In the genomic region with DNA sequence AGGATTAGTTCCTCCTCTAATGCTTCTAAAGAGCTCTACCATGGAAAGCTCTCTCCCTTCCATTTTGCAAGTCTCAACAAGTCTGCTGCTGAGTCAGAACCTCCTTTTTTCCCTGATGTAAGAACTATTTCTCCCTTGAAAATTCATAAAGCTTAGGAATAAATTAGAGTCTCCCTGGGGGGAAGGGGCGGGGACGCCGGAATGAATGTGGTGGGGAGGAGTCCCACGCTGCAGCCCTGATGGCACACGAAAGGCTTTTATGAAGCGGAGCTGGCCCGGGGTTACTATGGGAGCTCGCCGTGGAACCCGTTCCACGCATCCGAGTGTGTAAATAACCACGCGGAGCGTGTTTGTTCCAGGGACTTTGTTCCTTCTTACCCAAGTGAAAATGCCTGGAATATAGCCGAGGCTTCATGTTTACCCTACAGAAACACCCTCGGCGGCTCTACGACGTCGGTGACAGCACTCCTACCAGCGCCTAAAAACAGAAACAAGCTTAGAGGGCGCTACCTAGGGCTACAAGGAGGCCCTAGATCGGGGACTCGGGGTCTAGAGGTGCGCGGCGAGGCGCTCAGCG, we compare ENCODE assay signal across 8 cellular contexts. TPM values are rescaled to one million over a fixed set of nuclear protein-coding genes. Genes with fewer than 3 reads are reported as not detected.
DNase-seq lines count a peak whose midpoint lies in the region; ATAC-seq, FAIRE-seq and TF ChIP-seq lines count a peak whose summit lies in the region.

No MANE protein-coding gene starts in this region.

- no peaks in the 10 kb centered on the region for H3K9me3 ChIP-seq in SK-N-SH

- peaks cover 26% of the 10 kb centered on the region for H3K79me2 ChIP-seq in SK-N-SH (ENCODE audit: insufficient read depth)

- H4K20me1 ChIP-seq in SK-N-SH (ENCODE audit: insufficient read depth): peaks cover 17% of the 10 kb centered on the region

- peaks cover 15% of the 10 kb centered on the region for H3F3A ChIP-seq in SK-N-SH (replicated peaks; ENCODE audit: insufficient read depth)

- H3K4me1 ChIP-seq in SK-N-SH (ENCODE audit: control insufficient read depth in 1 of 2, insufficient read depth in 2 of 2, low read depth in 1 of 2, low read length in 1 of 2): peaks cover 0 to 12% of the 10 kb centered on the region in 2 experiments; a peak in 2 of 4 replicates
- no peaks in the 10 kb centered on the region for H3K4me1 ChIP-seq in urinary bladder (ENCODE audit: insufficient read depth)

- no peak for TF ChIP-seq EP300 in SK-N-SH (IDR thresholded peaks at IDR 0.05; ENCODE audit: borderline replicate concordance in 1 of 2, low read depth in 1 of 2, low read length in 1 of 2)

- peak overlapping the region; percentile 96 for H3K9ac ChIP-seq in SK-N-SH

- peak overlapping the region; percentile 89 for H2AFZ ChIP-seq in SK-N-SH (ENCODE audit: low read depth)

- CTCF ChIA-PET in SK-N-SH (lab: Yijun Ruan, JAX): interaction anchor here (0.9 to 1.4 kb wide), 2 partner anchors 14 to 1344 kb away, joined by 3 to 4 read pairs; no protein-coding TSS in a partner anchor

- no peaks in the 10 kb centered on the region for H3K36me3 ChIP-seq in SK-N-SH (replicated peaks in 1 of 2; ENCODE audit: control insufficient read depth in 1 of 2, insufficient read depth in 2 of 2, low read length in 1 of 2)
- H3K36me3 ChIP-seq in urinary bladder (ENCODE audit: insufficient read depth): no peaks in the 10 kb centered on the region

- peak; percentile 22 for TF ChIP-seq CTCF in SK-N-SH (IDR thresholded peaks at IDR 0.05)

- H3K27ac ChIP-seq in SK-N-SH (ENCODE audit: low read depth in 2 of 2, low read length in 1 of 2): peak overlapping the region; percentile 89 to 98
- H3K27ac ChIP-seq in urinary bladder (ENCODE audit: low read depth): peak overlapping the region; percentile 99

- peak; percentile 65 for DNase-seq in DMS53 treated with DMSO at 0.1 percent for 48 hours (lab: John Stamatoyannopoulos, UW; ENCODE audit: unreplicated experiment)
- peak; percentile 42 for DNase-seq in HTR-8/SVneo (ENCODE audit: insufficient read length, low spot score)
- peak; percentile 44 for DNase-seq in SK-N-SH
- DNase-seq in amygdala (lab: John Stamatoyannopoulos, UW): peak in 55 of 56 donors; percentile 30 to 84 (median 71)
- peak; percentile 83 for DNase-seq in left ventricle myocardium superior
- DNase-seq in posterior cingulate gyrus: peak; percentile 59 to 96 (median 74)

- no peaks in the 10 kb centered on the region for H3K9me2 ChIP-seq in SK-N-SH

- intact Hi-C loops in left ventricle myocardium superior (cut with micrococcal nuclease): no loop called here
- intact Hi-C loops in posterior cingulate gyrus (cut with DNase I): loop anchor here (5.0 to 10.0 kb wide), 3 partner anchors 151 to 653 kb away; a partner anchor contains a TSS

- POLR2A ChIA-PET in SK-N-SH (lab: Yijun Ruan, JAX): no interaction called here

- 0% methylated on average over 16 of the region's 30 CpGs for WGBS in SK-N-SH (ENCODE audit: low lambda C conversion rate)
- under 1% methylated on average over 30 of the region's 30 CpGs for WGBS in urinary bladder

- no peak for TF ChIP-seq RAD21 in SK-N-SH (IDR thresholded peaks at IDR 0.05; ENCODE audit: low read length)

- ATAC-seq in GM21447 (IDR thresholded peaks at IDR 0.05; ENCODE audit: unreplicated experiment): peak; percentile 14
- peak; percentile 30 for ATAC-seq in left ventricle myocardium superior

- H3K27me3 ChIP-seq in SK-N-SH (ENCODE audit: insufficient read depth): no peaks in the 10 kb centered on the region

- FAIRE-seq in HTR-8/SVneo (lab: Jason Lieb, UNC): no peak

- H3K4me3 ChIP-seq in SK-N-SH (ENCODE audit: low read depth in 2 of 2, low read length in 1 of 2) (peak overlapping the region; percentile 94 to 96), urinary bladder (ENCODE audit: low read depth, low read length) (peak overlapping the region; percentile 99)

- H3K4me2 ChIP-seq in SK-N-SH: peak overlapping the region; percentile 99

TF ChIP-seq in SK-N-SH, 30 proteins besides CTCF, POLR2A, EP300 and RAD21:
- TF ChIP-seq, protein P1, sequence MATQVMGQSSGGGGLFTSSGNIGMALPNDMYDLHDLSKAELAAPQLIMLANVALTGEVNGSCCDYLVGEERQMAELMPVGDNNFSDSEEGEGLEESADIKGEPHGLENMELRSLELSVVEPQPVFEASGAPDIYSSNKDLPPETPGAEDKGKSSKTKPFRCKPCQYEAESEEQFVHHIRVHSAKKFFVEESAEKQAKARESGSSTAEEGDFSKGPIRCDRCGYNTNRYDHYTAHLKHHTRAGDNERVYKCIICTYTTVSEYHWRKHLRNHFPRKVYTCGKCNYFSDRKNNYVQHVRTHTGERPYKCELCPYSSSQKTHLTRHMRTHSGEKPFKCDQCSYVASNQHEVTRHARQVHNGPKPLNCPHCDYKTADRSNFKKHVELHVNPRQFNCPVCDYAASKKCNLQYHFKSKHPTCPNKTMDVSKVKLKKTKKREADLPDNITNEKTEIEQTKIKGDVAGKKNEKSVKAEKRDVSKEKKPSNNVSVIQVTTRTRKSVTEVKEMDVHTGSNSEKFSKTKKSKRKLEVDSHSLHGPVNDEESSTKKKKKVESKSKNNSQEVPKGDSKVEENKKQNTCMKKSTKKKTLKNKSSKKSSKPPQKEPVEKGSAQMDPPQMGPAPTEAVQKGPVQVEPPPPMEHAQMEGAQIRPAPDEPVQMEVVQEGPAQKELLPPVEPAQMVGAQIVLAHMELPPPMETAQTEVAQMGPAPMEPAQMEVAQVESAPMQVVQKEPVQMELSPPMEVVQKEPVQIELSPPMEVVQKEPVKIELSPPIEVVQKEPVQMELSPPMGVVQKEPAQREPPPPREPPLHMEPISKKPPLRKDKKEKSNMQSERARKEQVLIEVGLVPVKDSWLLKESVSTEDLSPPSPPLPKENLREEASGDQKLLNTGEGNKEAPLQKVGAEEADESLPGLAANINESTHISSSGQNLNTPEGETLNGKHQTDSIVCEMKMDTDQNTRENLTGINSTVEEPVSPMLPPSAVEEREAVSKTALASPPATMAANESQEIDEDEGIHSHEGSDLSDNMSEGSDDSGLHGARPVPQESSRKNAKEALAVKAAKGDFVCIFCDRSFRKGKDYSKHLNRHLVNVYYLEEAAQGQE (IDR thresholded peaks at IDR 0.05; ENCODE audit: low read depth, low read length): peak; percentile 78; the same call in 1 of the 2 replicates
- TF ChIP-seq JUND (IDR thresholded peaks at IDR 0.05): 0 out of 2 replicates have a peak, but pooled peaks have one; percentile 27
- peak; percentile 38; the same call in 1 of the 2 replicates for TF ChIP-seq TAF1 (IDR thresholded peaks at IDR 0.05; ENCODE audit: borderline replicate concordance, low read depth, low read length)
- peak; percentile 55; the same call in 1 of the 2 replicates for TF ChIP-seq POLR2AphosphoS5 (IDR thresholded peaks at IDR 0.05; ENCODE audit: low read depth, low read length)
- peak; percentile 58; the same call in 1 of the 2 replicates for TF ChIP-seq MXI1 (IDR thresholded peaks at IDR 0.05; ENCODE audit: low read depth, low read length)
- peak; percentile 11; the same call in 1 of the 2 replicates for TF ChIP-seq FOSL2 (IDR thresholded peaks at IDR 0.05; ENCODE audit: borderline replicate concordance, low read depth)
- no peak for TF ChIP-seq MEF2A (IDR thresholded peaks at IDR 0.05; ENCODE audit: borderline replicate concordance, low read depth)
- TF ChIP-seq, protein P2, sequence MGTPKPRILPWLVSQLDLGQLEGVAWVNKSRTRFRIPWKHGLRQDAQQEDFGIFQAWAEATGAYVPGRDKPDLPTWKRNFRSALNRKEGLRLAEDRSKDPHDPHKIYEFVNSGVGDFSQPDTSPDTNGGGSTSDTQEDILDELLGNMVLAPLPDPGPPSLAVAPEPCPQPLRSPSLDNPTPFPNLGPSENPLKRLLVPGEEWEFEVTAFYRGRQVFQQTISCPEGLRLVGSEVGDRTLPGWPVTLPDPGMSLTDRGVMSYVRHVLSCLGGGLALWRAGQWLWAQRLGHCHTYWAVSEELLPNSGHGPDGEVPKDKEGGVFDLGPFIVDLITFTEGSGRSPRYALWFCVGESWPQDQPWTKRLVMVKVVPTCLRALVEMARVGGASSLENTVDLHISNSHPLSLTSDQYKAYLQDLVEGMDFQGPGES (IDR thresholded peaks at IDR 0.05; ENCODE audit: low read depth, low read length): no peak

RNA-seq across cellular contexts. Expression of a gene that starts 0.9 kb away (rescaled TPM):
- 2.1 and 2.8 TPM in 2 replicates for polyA plus RNA-seq in SK-N-SH (2012; rRNA removed)
- polyA plus RNA-seq in SK-N-SH (2012; cell fraction: cytosol; rRNA removed): 3.4 and 3.6 TPM in 2 replicates
- 5.7 and 12.7 TPM in 2 replicates for polyA plus RNA-seq in SK-N-SH (2012; cell fraction: nucleus; rRNA removed)
- 24.3 TPM for total RNA-seq in left ventricle myocardium superior
- 18.5 TPM for total RNA-seq in urinary bladder
- polyA plus RNA-seq in urinary bladder: 13.8 TPM

Comparison
In these comparisons a context has a peak if more than half of its experiments do, and no peak if none do; other contexts are left out.
1. Peak in every context shown above with its lines: DNase-seq, ATAC-seq, H3K4me3 ChIP-seq and H3K27ac ChIP-seq.